Comparison of ENCODE assay signal across 13 cellular contexts in the genomic region with DNA sequence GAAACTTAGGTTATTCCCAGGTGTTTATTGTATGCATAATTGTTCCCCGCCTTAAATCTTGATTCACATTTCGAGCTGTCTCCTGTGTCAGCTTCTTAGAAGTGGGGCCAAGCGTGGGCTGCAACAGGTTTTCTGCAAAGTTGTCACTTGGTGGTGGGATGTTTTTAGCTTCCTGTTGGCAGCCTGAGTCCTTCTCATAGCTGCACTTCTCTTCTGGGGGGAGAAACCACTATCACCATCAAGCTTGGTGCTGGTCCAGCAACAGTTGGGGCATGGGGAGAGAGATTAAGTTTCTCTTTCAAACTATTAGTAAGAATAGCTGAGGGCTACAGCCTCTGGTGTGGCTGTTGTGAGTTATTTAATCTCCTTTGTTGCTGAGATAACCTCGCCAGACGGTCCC.
DNase-seq lines count a peak whose midpoint lies in the region; ATAC-seq and TF ChIP-seq lines count a peak whose summit lies in the region.
"Had no signal": no experiment of that assay in that cellular context is flagged by ENCODE, and none has a peak within 500 bp of the region (broad histone marks: within the 10 kb centered on the region; RNA-seq: fewer than 3 reads in every experiment).

No MANE protein-coding gene starts in this region.

- ATAC-seq in activated CD8-positive, alpha-beta T cell treated with anti-CD3 and anti-CD28 coated beads, Interleukin-2, amount 10 ng/mL, durations not matched to agents 7 days and 5 days = peak; percentile 67
- no peak for ATAC-seq in GM18870 (IDR thresholded peaks at IDR 0.05; ENCODE audit: unreplicated experiment)

- DNase-seq in DMS 273 (lab: John Stamatoyannopoulos, UW; ENCODE audit: unreplicated experiment) = peak; percentile 25
- DNase-seq in DMS 273 treated with DMSO at 0.1 percent for 48 hours (lab: John Stamatoyannopoulos, UW) = no peak
- peak; percentile 45 for DNase-seq in activated CD8-positive, alpha-beta T cell treated with anti-CD3 and anti-CD28 coated beads, Interleukin-2, amount 10 ng/mL, durations not matched to agents 7 days and 5 days
- DNase-seq in chondrocyte (ENCODE audit: low spot score) = no peak
- peak; percentile 77 for DNase-seq in stimulated activated CD8-positive, alpha-beta memory T cell treated with anti-CD3 and anti-CD28 coated beads, Interleukin-4, amount 100 ng/mL, for 48 hours
- DNase-seq in SHP77 treated with DMSO at 0.1 percent for 48 hours (lab: John Stamatoyannopoulos, UW) = no peak
- no peak for DNase-seq in D341Med (ENCODE audit: low spot score)
- DNase-seq: islet precursor cell, MM.1S, NCI-H345, sigmoid colon, stomach had no signal

- no peaks in the 10 kb centered on the region for H3K9me3 Mint-ChIP-seq in activated CD8-positive, alpha-beta T cell treated with anti-CD3 and anti-CD28 coated beads, Interleukin-2, amount 10 ng/mL, durations not matched to agents 7 days and 5 days (ENCODE audit: insufficient read depth)
- H3K9me3 Mint-ChIP-seq in chondrocyte (ENCODE audit: low read depth) = no peaks in the 10 kb centered on the region

- no peaks in the 10 kb centered on the region for H3K27me3 Mint-ChIP-seq in activated CD8-positive, alpha-beta T cell treated with anti-CD3 and anti-CD28 coated beads, Interleukin-2, amount 10 ng/mL, durations not matched to agents 7 days and 5 days (ENCODE audit: low read depth)
- H3K27me3 Mint-ChIP-seq in chondrocyte (ENCODE audit: low read depth) = no peaks in the 10 kb centered on the region

- peak overlapping the region; percentile 60 for H3K4me3 Mint-ChIP-seq in activated CD8-positive, alpha-beta T cell treated with anti-CD3 and anti-CD28 coated beads, Interleukin-2, amount 10 ng/mL, durations not matched to agents 7 days and 5 days
- no peak overlapping the region for H3K4me3 Mint-ChIP-seq in chondrocyte (ENCODE audit: unreplicated experiment)

- H3K4me1 Mint-ChIP-seq in activated CD8-positive, alpha-beta T cell treated with anti-CD3 and anti-CD28 coated beads, Interleukin-2, amount 10 ng/mL, durations not matched to agents 7 days and 5 days (ENCODE audit: low read depth) = peaks cover 63% of the 10 kb centered on the region
- peaks cover 40% of the 10 kb centered on the region for H3K4me1 Mint-ChIP-seq in chondrocyte (ENCODE audit: low read depth)

- CTCF ChIA-PET in activated CD8-positive, alpha-beta T cell treated with anti-CD3 and anti-CD28 coated beads, Interleukin-2, amount 10 ng/mL, durations not matched to agents 7 days and 5 days (lab: Charles Lee) = interaction anchor here (1.4 to 8.6 kb wide), 8 partner anchors 8 to 126 kb away, joined by 5 to 112 read pairs (median 11); no protein-coding TSS in a partner anchor

- H3K36me3 Mint-ChIP-seq in activated CD8-positive, alpha-beta T cell treated with anti-CD3 and anti-CD28 coated beads, Interleukin-2, amount 10 ng/mL, durations not matched to agents 7 days and 5 days (ENCODE audit: low read depth) = peaks cover 3% of the 10 kb centered on the region
- peaks cover 2% of the 10 kb centered on the region for H3K36me3 Mint-ChIP-seq in chondrocyte (ENCODE audit: low read depth)

- H3K27ac Mint-ChIP-seq in activated CD8-positive, alpha-beta T cell treated with anti-CD3 and anti-CD28 coated beads, Interleukin-2, amount 10 ng/mL, durations not matched to agents 7 days and 5 days = peak overlapping the region; percentile 82
- peak overlapping the region; percentile 33 for H3K27ac Mint-ChIP-seq in chondrocyte (ENCODE audit: unreplicated experiment)

- POLR2A ChIA-PET in activated CD8-positive, alpha-beta T cell treated with anti-CD3 and anti-CD28 coated beads, Interleukin-2, amount 10 ng/mL, durations not matched to agents 7 days and 5 days (lab: Charles Lee) = interaction anchor here (0.7 to 3.0 kb wide), 3 partner anchors 8 to 15 kb away, joined by 3 to 16 read pairs (median 3); no protein-coding TSS in a partner anchor

- TF ChIP-seq CTCF in chondrocyte (IDR thresholded peaks at IDR 0.05) = no peak

Comparison
In these comparisons a context has a peak if more than half of its experiments do, and no peak if none do; other contexts are left out.
1. DNase-seq: peak in DMS 273 (single experiment), activated CD8-positive, alpha-beta T cell treated with anti-CD3 and anti-CD28 coated beads, Interleukin-2, amount 10 ng/mL, durations not matched to agents 7 days and 5 days (single experiment) and stimulated activated CD8-positive, alpha-beta memory T cell treated with anti-CD3 and anti-CD28 coated beads, Interleukin-4, amount 100 ng/mL, for 48 hours (single experiment); none in DMS 273 treated with DMSO at 0.1 percent for 48 hours (single experiment), chondrocyte (single experiment), SHP77 treated with DMSO at 0.1 percent for 48 hours (single experiment) and D341Med (single experiment).